ENCODE assay signal across 27 cellular contexts in the genomic region with DNA sequence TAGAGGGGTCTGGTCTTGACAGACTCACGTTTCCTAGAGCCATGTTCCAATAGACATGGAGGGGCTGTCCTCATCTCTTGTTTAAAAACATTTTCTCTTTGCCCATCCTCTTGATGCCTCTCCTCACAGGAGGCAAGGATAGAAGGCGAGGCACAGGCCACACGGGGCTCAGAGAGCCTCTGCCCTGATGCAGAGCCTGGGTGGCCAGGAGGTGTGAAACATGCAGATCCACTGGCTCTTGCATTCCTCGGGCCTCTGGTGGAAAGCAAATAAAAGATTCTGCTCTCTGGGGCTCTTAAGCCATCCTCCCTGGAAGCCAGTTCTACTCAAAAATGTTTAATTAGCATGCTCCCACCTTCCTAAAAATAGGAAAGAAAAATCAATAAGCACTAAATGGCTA. TPM values are rescaled to one million over a fixed set of nuclear protein-coding genes. Genes with fewer than 3 reads are reported as not detected.
"Had no signal": no experiment of that assay in that cellular context is flagged by ENCODE, and none has a peak within 500 bp of the region (broad histone marks: within the 10 kb centered on the region; RNA-seq: fewer than 3 reads in every experiment).

No MANE protein-coding gene starts in this region.

- H3K4me2 ChIP-seq: neural progenitor cell had no signal

- H3K27me3 ChIP-seq: neural progenitor cell, ovary, right lobe of liver, sigmoid colon, thyroid gland, tibial nerve, upper lobe of left lung, vagina had no signal

- H3K36me3 Mint-ChIP-seq: neural progenitor cell; stimulated activated effector memory CD8-positive, alpha-beta T cell treated with anti-CD3 and anti-CD28 coated beads, Interleukin-12 subunit alpha, Interleukin-12 subunit beta, amount 100 ng/mL, for 72 hours; stimulated activated naive B cell treated with anti-CD40 and anti-IgM and Interleukin-4, amounts not matched to agents 10 μg/mL and 1 μg/mL and 100 μg/mL, for 72 hours had no signal

- H3K27ac Mint-ChIP-seq: nephron; neural progenitor cell; progenitor cell of endocrine pancreas; stimulated activated effector memory CD8-positive, alpha-beta T cell treated with anti-CD3 and anti-CD28 coated beads, Interleukin-12 subunit alpha, Interleukin-12 subunit beta, amount 100 ng/mL, for 72 hours; stimulated activated naive B cell treated with anti-CD40 and anti-IgM and Interleukin-4, amounts not matched to agents 10 μg/mL and 1 μg/mL and 100 μg/mL, for 72 hours; stimulated activated naive CD8-positive, alpha-beta T cell treated with anti-CD3 and anti-CD28 coated beads, Interleukin-15, Interleukin-2, amounts not matched to agents 100 ng/mL and 50 ng/mL, for 24 hours had no signal

- H3K27me3 Mint-ChIP-seq: stimulated activated naive B cell treated with anti-CD40 and anti-IgM and Interleukin-4, amounts not matched to agents 10 μg/mL and 1 μg/mL and 100 μg/mL, for 72 hours; stimulated activated naive CD8-positive, alpha-beta T cell treated with anti-CD3 and anti-CD28 coated beads, Interleukin-15, Interleukin-2, amounts not matched to agents 100 ng/mL and 50 ng/mL, for 24 hours had no signal

- ATAC-seq: psoas muscle; right cardiac atrium; right lobe of liver; stimulated activated effector memory CD8-positive, alpha-beta T cell treated with anti-CD3 and anti-CD28 coated beads, Interleukin-12 subunit alpha, Interleukin-12 subunit beta, amount 100 ng/mL, for 72 hours; stimulated activated naive B cell treated with anti-CD40 and anti-IgM and Interleukin-4, amounts not matched to agents 10 μg/mL and 1 μg/mL and 100 μg/mL, for 72 hours had no signal

- FAIRE-seq: small intestine, urothelium cell line had no signal

- H2AFZ ChIP-seq: neural progenitor cell, parathyroid adenoma had no signal

- H3K4me1 Mint-ChIP-seq: stimulated activated effector memory CD8-positive, alpha-beta T cell treated with anti-CD3 and anti-CD28 coated beads, Interleukin-12 subunit alpha, Interleukin-12 subunit beta, amount 100 ng/mL, for 72 hours had no signal

- H3K4me1 ChIP-seq: parathyroid adenoma, psoas muscle, right lobe of liver, stomach, thyroid gland, tibial nerve, upper lobe of left lung, vagina had no signal

- H3K9me3 ChIP-seq: ovary, psoas muscle, right lobe of liver, sigmoid colon, stomach, thoracic aorta, thyroid gland, tibial nerve, upper lobe of left lung, vagina had no signal

- H3K79me2 ChIP-seq: parathyroid adenoma had no signal

- DNase-seq: occipital lobe; ovary; psoas muscle; right cardiac atrium; right lobe of liver; sigmoid colon; small intestine; stimulated activated CD4-positive, alpha-beta T cell treated with anti-CD3 and anti-CD28 coated beads, Interleukin-15, amount 100 ng/mL, for 24 hours; stimulated activated CD4-positive, alpha-beta T cell treated with anti-CD3 and anti-CD28 coated beads, Interleukin-2, amount 100 ng/mL, for 24 hours; stimulated activated CD4-positive, alpha-beta T cell treated with anti-CD3 and anti-CD28 coated beads, Interleukin-2, amount 100 ng/mL, for 48 hours; stimulated activated CD4-positive, alpha-beta T cell treated with anti-CD3 and anti-CD28 coated beads, Interleukin-4, amount 100 ng/mL, for 24 hours; stimulated activated naive B cell treated with anti-CD40 and anti-IgM and Interleukin-4, amounts not matched to agents 10 μg/mL and 1 μg/mL and 100 μg/mL, for 72 hours; stimulated activated naive CD4-positive, alpha-beta T cell treated with Interleukin-2 at 50 U/mL for 16 hours; stomach; thyroid gland; trophoblast cell had no signal

- H3K4me3 ChIP-seq: neural progenitor cell, ovary, psoas muscle, right lobe of liver, sigmoid colon, stomach, thoracic aorta, thyroid gland, tibial nerve, upper lobe of left lung, vagina had no signal

- H3K27ac ChIP-seq: neural progenitor cell, ovary, parathyroid adenoma, psoas muscle, right lobe of liver, sigmoid colon, stomach, thoracic aorta, thyroid gland, tibial nerve, upper lobe of left lung, vagina had no signal

- H3K36me3 ChIP-seq: neural progenitor cell, ovary, right lobe of liver, sigmoid colon, stomach, thoracic aorta, thyroid gland, tibial nerve, upper lobe of left lung, vagina had no signal

- H3K4me3 Mint-ChIP-seq: nephron; neural progenitor cell; stimulated activated effector memory CD8-positive, alpha-beta T cell treated with anti-CD3 and anti-CD28 coated beads, Interleukin-12 subunit alpha, Interleukin-12 subunit beta, amount 100 ng/mL, for 72 hours; stimulated activated naive B cell treated with anti-CD40 and anti-IgM and Interleukin-4, amounts not matched to agents 10 μg/mL and 1 μg/mL and 100 μg/mL, for 72 hours; stimulated activated naive CD8-positive, alpha-beta T cell treated with anti-CD3 and anti-CD28 coated beads, Interleukin-15, Interleukin-2, amounts not matched to agents 100 ng/mL and 50 ng/mL, for 24 hours had no signal

- H3K9ac ChIP-seq: neural progenitor cell, parathyroid adenoma had no signal

- H3K9me3 Mint-ChIP-seq: nephron; neural progenitor cell; stimulated activated effector memory CD8-positive, alpha-beta T cell treated with anti-CD3 and anti-CD28 coated beads, Interleukin-12 subunit alpha, Interleukin-12 subunit beta, amount 100 ng/mL, for 72 hours had no signal

RNA-seq across cellular contexts. Expression of a gene that starts 43.6 kb away (rescaled TPM):
- total RNA-seq: thoracic aorta had no signal
